In the genomic region with DNA sequence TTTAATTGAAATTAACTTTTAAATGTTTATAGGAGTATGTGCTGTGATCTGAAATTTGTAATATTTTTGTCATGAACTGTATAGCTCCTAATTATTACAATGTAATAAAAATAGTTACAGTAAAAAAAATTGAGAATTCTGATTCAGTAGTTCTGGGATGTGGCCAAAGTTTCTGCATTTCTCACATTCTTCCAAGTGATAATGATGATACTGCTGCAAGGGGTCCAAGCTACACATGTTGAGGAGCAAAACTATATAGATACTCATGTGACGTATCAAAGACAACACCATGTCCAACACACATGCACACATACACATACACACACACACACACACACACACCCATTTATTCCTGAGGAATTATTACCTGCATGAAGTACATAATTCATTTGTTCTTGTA, we compare ENCODE assay signal across 26 cellular contexts.
"Had no signal": no experiment of that assay in that cellular context is flagged by ENCODE, and none has a peak within 500 bp of the region (broad histone marks: within the 10 kb centered on the region; RNA-seq: fewer than 3 reads in every experiment).

No MANE protein-coding gene starts in this region.

- H3K4me3 ChIP-seq: heart right ventricle, left lung, lower lobe of right lung, neural progenitor cell, right atrium auricular region, stomach, thyroid gland, upper lobe of left lung, vagina had no signal

- DNase-seq: activated B cell treated with CpG ODN at 0.5 μM for 24 hours; activated CD8-positive, alpha-beta memory T cell treated with anti-CD3 and anti-CD28 coated beads, Interleukin-2, amount 10 ng/mL, durations not matched to agents 7 days and 5 days; activated CD8-positive, alpha-beta T cell treated with anti-CD3 and anti-CD28 coated beads, Interleukin-2, amount 10 ng/mL, durations not matched to agents 7 days and 5 days; activated naive CD4-positive, alpha-beta T cell; activated T-cell treated with anti-CD3 and anti-CD28 coated beads for 4 hours; activated T-cell treated with anti-CD3 and anti-CD28 coated beads, Interleukin-2, amount 50 U/mL, for 72 hours; aorta; central memory CD4-positive, alpha-beta T cell; endodermal cell; foreskin keratinocyte; heart right ventricle; left lung; lower lobe of right lung; mesenchymal stem cell; natural killer cell; occipital lobe; stimulated activated CD4-positive, alpha-beta T cell treated with anti-CD3 and anti-CD28 coated beads, Interleukin-15, amount 100 ng/mL, for 24 hours; stimulated activated CD4-positive, alpha-beta T cell treated with anti-CD3 and anti-CD28 coated beads, Interleukin-2, amount 100 ng/mL, for 24 hours; stimulated activated naive B cell treated with anti-CD40 and anti-IgM and Interleukin-4, amounts not matched to agents 10 μg/mL and 1 μg/mL and 100 μg/mL, for 72 hours; stomach; thyroid gland; upper lobe of left lung had no signal

- FAIRE-seq: islet of Langerhans had no signal
